8 cellular contexts compared by ENCODE assay signal in genomic region chr1:155598842-155599331, GRCh38. TPM values are rescaled to one million over a fixed set of nuclear protein-coding genes. Genes with fewer than 3 reads are reported as not detected.
DNase-seq lines count a peak whose midpoint lies in the region; ATAC-seq lines count a peak whose summit lies in the region.

No MANE protein-coding gene starts in this region.

- ATAC-seq in activated CD4-positive, CD25-positive, alpha-beta regulatory T cell treated with anti-CD3 and anti-CD28 coated beads, Interleukin-2, amount 50 U/mL, for 24 hours = peak; percentile 24 to 28
- no peak for ATAC-seq in activated naive CD8-positive, alpha-beta T cell treated with anti-CD3 and anti-CD28 coated beads, Interleukin-2, amount 50 U/mL, for 24 hours
- peak; percentile 66 for ATAC-seq in stimulated activated naive CD8-positive, alpha-beta T cell treated with anti-CD3 and anti-CD28 coated beads, Interleukin-15, amount 100 ng/mL, for 72 hours
- ATAC-seq in esophagus mucosa (no peak), HG02763 (IDR thresholded peaks at IDR 0.05; ENCODE audit: unreplicated experiment) (no peak), HG02678 (IDR thresholded peaks at IDR 0.05; ENCODE audit: unreplicated experiment) (no peak)

- peak overlapping the region; percentile 61 for H3K4me3 Mint-ChIP-seq in activated naive CD8-positive, alpha-beta T cell treated with anti-CD3 and anti-CD28 coated beads, Interleukin-2, amount 50 U/mL, for 24 hours
- H3K4me3 Mint-ChIP-seq in stimulated activated naive CD8-positive, alpha-beta T cell treated with anti-CD3 and anti-CD28 coated beads, Interleukin-15, amount 100 ng/mL, for 72 hours = peak overlapping the region; percentile 67 to 77

- H3K27me3 Mint-ChIP-seq in activated naive CD8-positive, alpha-beta T cell treated with anti-CD3 and anti-CD28 coated beads, Interleukin-2, amount 50 U/mL, for 24 hours = no peaks in the 10 kb centered on the region
- H3K27me3 Mint-ChIP-seq in stimulated activated naive CD8-positive, alpha-beta T cell treated with anti-CD3 and anti-CD28 coated beads, Interleukin-15, amount 100 ng/mL, for 72 hours = no peaks in the 10 kb centered on the region

- H3K27ac Mint-ChIP-seq in activated naive CD8-positive, alpha-beta T cell treated with anti-CD3 and anti-CD28 coated beads, Interleukin-2, amount 50 U/mL, for 24 hours = peak overlapping the region; percentile 35
- H3K27ac Mint-ChIP-seq in stimulated activated naive CD8-positive, alpha-beta T cell treated with anti-CD3 and anti-CD28 coated beads, Interleukin-15, amount 100 ng/mL, for 72 hours = peak overlapping the region; percentile 55 to 71

- H3K36me3 Mint-ChIP-seq in activated naive CD8-positive, alpha-beta T cell treated with anti-CD3 and anti-CD28 coated beads, Interleukin-2, amount 50 U/mL, for 24 hours (ENCODE audit: low read depth) = no peaks in the 10 kb centered on the region

- no peaks in the 10 kb centered on the region for H3K9me3 Mint-ChIP-seq in activated naive CD8-positive, alpha-beta T cell treated with anti-CD3 and anti-CD28 coated beads, Interleukin-2, amount 50 U/mL, for 24 hours
- H3K9me3 Mint-ChIP-seq in stimulated activated naive CD8-positive, alpha-beta T cell treated with anti-CD3 and anti-CD28 coated beads, Interleukin-15, amount 100 ng/mL, for 72 hours = no peaks in the 10 kb centered on the region

- H3K4me1 Mint-ChIP-seq in activated naive CD8-positive, alpha-beta T cell treated with anti-CD3 and anti-CD28 coated beads, Interleukin-2, amount 50 U/mL, for 24 hours = peaks cover 10% of the 10 kb centered on the region
- H3K4me1 Mint-ChIP-seq in stimulated activated naive CD8-positive, alpha-beta T cell treated with anti-CD3 and anti-CD28 coated beads, Interleukin-15, amount 100 ng/mL, for 72 hours = peaks cover 13% of the 10 kb centered on the region

- DNase-seq in activated CD4-positive, CD25-positive, alpha-beta regulatory T cell treated with anti-CD3 and anti-CD28 coated beads, Interleukin-2, amount 50 U/mL, for 72 hours = no peak
- DNase-seq in activated naive CD8-positive, alpha-beta T cell treated with anti-CD3 and anti-CD28 coated beads, Interleukin-2, amount 50 U/mL, for 24 hours = no peak
- DNase-seq in hepatic stellate cell (ENCODE audit: low spot score) = peak; percentile 28
- DNase-seq in stimulated activated naive CD8-positive, alpha-beta T cell treated with anti-CD3 and anti-CD28 coated beads, Interleukin-15, amount 100 ng/mL, for 72 hours = no peak

RNA-seq across cellular contexts. Expression of gene MSTO1, which starts 11.1 kb away (rescaled TPM):
- total RNA-seq in esophagus mucosa = 16.7 TPM

RNA-seq across cellular contexts. Expression of gene ASH1L, which starts 36.3 kb away (rescaled TPM):
- 25.3 TPM for total RNA-seq in esophagus mucosa

Comparison
In these comparisons a context has a peak if more than half of its experiments do, and no peak if none do; other contexts are left out.
1. ATAC-seq: peak in activated CD4-positive, CD25-positive, alpha-beta regulatory T cell treated with anti-CD3 and anti-CD28 coated beads, Interleukin-2, amount 50 U/mL, for 24 hours (2 of 2) and stimulated activated naive CD8-positive, alpha-beta T cell treated with anti-CD3 and anti-CD28 coated beads, Interleukin-15, amount 100 ng/mL, for 72 hours (single experiment); none in activated naive CD8-positive, alpha-beta T cell treated with anti-CD3 and anti-CD28 coated beads, Interleukin-2, amount 50 U/mL, for 24 hours (single experiment), esophagus mucosa (single experiment), HG02763 (single experiment) and HG02678 (single experiment).